Comparison of ENCODE assay signal across 8 cellular contexts in genomic region chr4:113762061-113762850, GRCh38. TPM values are rescaled to one million over a fixed set of nuclear protein-coding genes. Genes with fewer than 3 reads are reported as not detected.
DNase-seq lines count a peak whose midpoint lies in the region; ATAC-seq, FAIRE-seq and TF ChIP-seq lines count a peak whose summit lies in the region.

No MANE protein-coding gene starts in this region.

- TF ChIP-seq EP300 in HepG2 (IDR thresholded peaks at IDR 0.05; ENCODE audit: low read depth in 2 of 2, low read length in 2 of 2) (no peak), HepG2 (CRISPR knock-in tag; IDR thresholded peaks at IDR 0.05; ENCODE audit: borderline replicate concordance) (no peak)

- CTCF ChIA-PET in activated CD4-positive, alpha-beta memory T cell treated with anti-CD3 and anti-CD28 coated beads for 36 hours (lab: Charles Lee) = interaction anchor here (1.0 kb wide), 1 partner anchor 215 kb away, joined by 3 read pairs; no protein-coding TSS in a partner anchor
- CTCF ChIA-PET in HepG2 (lab: Yijun Ruan, JAX; ENCODE audit: low intra/inter-chr PET ratio, low total read pairs) = interaction anchor here (1.4 kb wide), 1 partner anchor 215 kb away, joined by 8 read pairs; no protein-coding TSS in a partner anchor

- peaks cover 25% of the 10 kb centered on the region for H3K36me3 Mint-ChIP-seq in activated CD4-positive, alpha-beta memory T cell treated with anti-CD3 and anti-CD28 coated beads for 36 hours

- POLR2A ChIA-PET in activated CD4-positive, alpha-beta memory T cell treated with anti-CD3 and anti-CD28 coated beads for 36 hours (lab: Charles Lee) = interaction anchor here (1.0 kb wide), 2 partner anchors 78 to 215 kb away, joined by 4 to 5 read pairs; no protein-coding TSS in a partner anchor
- POLR2A ChIA-PET in HepG2 (lab: Yijun Ruan, JAX) = interaction anchor here (0.6 to 1.8 kb wide), 2 partner anchors 22 to 215 kb away, joined by 4 to 5 read pairs; no protein-coding TSS in a partner anchor

- H3K9me3 ChIP-seq in HepG2 (ENCODE audit: low read length) = no peaks in the 10 kb centered on the region

- peaks cover 35% of the 10 kb centered on the region for H3K79me2 ChIP-seq in HepG2 (ENCODE audit: insufficient read depth, low read length)

- H4K20me1 ChIP-seq in HepG2 (ENCODE audit: insufficient read depth, low read length) = no peaks in the 10 kb centered on the region

- H2AFZ ChIP-seq in HepG2 (ENCODE audit: low read length) = peak overlapping the region; percentile 86

- under 1% methylated on average over 27 of the region's 44 CpGs for WGBS in HepG2 (ENCODE audit: low lambda C conversion rate)

- peak; percentile 100 for DNase-seq in CD1c-positive myeloid dendritic cell (ENCODE audit: extremely low spot score)
- peak; percentile 90 for DNase-seq in NCI-H774 (lab: John Stamatoyannopoulos, UW)
- DNase-seq in activated CD4-positive, alpha-beta memory T cell treated with anti-CD3 and anti-CD28 coated beads for 36 hours = peak; percentile 99
- peak; percentile 100 for DNase-seq in dermis microvascular lymphatic vessel endothelial cell (ENCODE audit: low read depth in 2 of 2)
- DNase-seq in HepG2 (ENCODE audit: low spot score) = peak; percentile 99
- DNase-seq in stimulated activated CD4-positive, alpha-beta T cell treated with anti-CD3 and anti-CD28 coated beads, Interleukin-2, amount 100 ng/mL, for 48 hours = peak; percentile 96 to 97

- no peaks in the 10 kb centered on the region; a peak in 1 of 5 replicates for H3K27me3 ChIP-seq in HepG2 (ENCODE audit: control insufficient read depth in 1 of 2, insufficient read depth in 2 of 2, low read length in 2 of 2)

- peak; percentile 94 to 96 for TF ChIP-seq POLR2A in HepG2 (IDR thresholded peaks at IDR 0.05; ENCODE audit: insufficient read depth in 1 of 2, low read depth in 2 of 2, low read length in 2 of 2)

- in situ Hi-C loops in HepG2 (cut with HindIII; ENCODE audit: extremely low pct_ligation_motif_present, low pct_unique_long_range_greater_than_20kb) = loop anchor here (5.0 to 10.0 kb wide), 2 partner anchors 215 to 367 kb away; no protein-coding TSS in a partner anchor

- peak overlapping the region; percentile 87 for H3K4me2 ChIP-seq in HepG2 (ENCODE audit: low read depth, low read length)

- peak overlapping the region; percentile 89 for H3K9ac ChIP-seq in HepG2 (ENCODE audit: insufficient read depth, low read depth, low read length)

- H3K36me3 ChIP-seq in HepG2 (replicated peaks in 1 of 2; ENCODE audit: control insufficient read depth in 1 of 2, insufficient read depth in 2 of 2, low read length in 2 of 2) = no peaks in the 10 kb centered on the region

- peaks cover 2% of the 10 kb centered on the region for H3K27me3 Mint-ChIP-seq in activated CD4-positive, alpha-beta memory T cell treated with anti-CD3 and anti-CD28 coated beads for 36 hours

- ATAC-seq in GM19395 (IDR thresholded peaks at IDR 0.05; ENCODE audit: unreplicated experiment) (peak; percentile 73), HG03558 (IDR thresholded peaks at IDR 0.05; ENCODE audit: extremely low read depth, unreplicated experiment) (peak; percentile 31), HepG2 (peak; percentile 70)

- TSS peak; percentile 53 for BruUV-seq in HepG2 (replicated peaks; lab: Mats Ljungman, UMichigan)

- TF ChIP-seq RAD21 in HepG2 (CRISPR knock-in tag; IDR thresholded peaks at IDR 0.05) = no peak

- FAIRE-seq in HepG2 (lab: Jason Lieb, UNC) = peak; percentile 92

- H3K27ac Mint-ChIP-seq in activated CD4-positive, alpha-beta memory T cell treated with anti-CD3 and anti-CD28 coated beads for 36 hours = peak overlapping the region; percentile 93

- peaks cover 57% of the 10 kb centered on the region for H3K4me1 ChIP-seq in HepG2 (ENCODE audit: insufficient read depth, low read length)

- intact Hi-C loops in activated CD4-positive, alpha-beta memory T cell treated with anti-CD3 and anti-CD28 coated beads for 36 hours (cut with micrococcal nuclease) = loop anchor here (1.0 to 10.0 kb wide), 19 partner anchors 32 to 1477 kb away; partner anchors contain the start of genes LARP7, NEUROG2, TIFA and ZGRF1
- intact Hi-C loops in HepG2 (cut with micrococcal nuclease; ENCODE audit: unreplicated experiment) = loop anchor here (1.0 to 10.0 kb wide), 2 partner anchors 215 to 617 kb away; no protein-coding TSS in a partner anchor

- peak overlapping the region; percentile 82 to 96 (median 94) for H3K4me3 ChIP-seq in HepG2 (replicated peaks in 1 of 3; ENCODE audit: insufficient read depth in 1 of 3, low read depth in 2 of 3, low read length in 3 of 3)

- TF ChIP-seq CTCF in HepG2 (CRISPR knock-in tag; IDR thresholded peaks at IDR 0.05) = no peak

- H3K4me3 Mint-ChIP-seq in activated CD4-positive, alpha-beta memory T cell treated with anti-CD3 and anti-CD28 coated beads for 36 hours = peak overlapping the region; percentile 89

- H3K9me3 Mint-ChIP-seq in activated CD4-positive, alpha-beta memory T cell treated with anti-CD3 and anti-CD28 coated beads for 36 hours = no peaks in the 10 kb centered on the region

- peak overlapping the region; percentile 95 for H3K27ac ChIP-seq in HepG2 (ENCODE audit: extremely low read length, insufficient read depth, low read length)

- peaks cover 38% of the 10 kb centered on the region for H3K4me1 Mint-ChIP-seq in activated CD4-positive, alpha-beta memory T cell treated with anti-CD3 and anti-CD28 coated beads for 36 hours (ENCODE audit: low read depth)

TF ChIP-seq in HepG2, 621 proteins besides CTCF, POLR2A, EP300 and RAD21 (continues in another document):
- TF ChIP-seq, protein P1, sequence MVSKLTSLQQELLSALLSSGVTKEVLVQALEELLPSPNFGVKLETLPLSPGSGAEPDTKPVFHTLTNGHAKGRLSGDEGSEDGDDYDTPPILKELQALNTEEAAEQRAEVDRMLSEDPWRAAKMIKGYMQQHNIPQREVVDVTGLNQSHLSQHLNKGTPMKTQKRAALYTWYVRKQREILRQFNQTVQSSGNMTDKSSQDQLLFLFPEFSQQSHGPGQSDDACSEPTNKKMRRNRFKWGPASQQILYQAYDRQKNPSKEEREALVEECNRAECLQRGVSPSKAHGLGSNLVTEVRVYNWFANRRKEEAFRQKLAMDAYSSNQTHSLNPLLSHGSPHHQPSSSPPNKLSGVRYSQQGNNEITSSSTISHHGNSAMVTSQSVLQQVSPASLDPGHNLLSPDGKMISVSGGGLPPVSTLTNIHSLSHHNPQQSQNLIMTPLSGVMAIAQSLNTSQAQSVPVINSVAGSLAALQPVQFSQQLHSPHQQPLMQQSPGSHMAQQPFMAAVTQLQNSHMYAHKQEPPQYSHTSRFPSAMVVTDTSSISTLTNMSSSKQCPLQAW (CRISPR knock-in tag; IDR thresholded peaks at IDR 0.05) = peak; percentile 84
- TF ChIP-seq ZNF616 (CRISPR knock-in tag; IDR thresholded peaks at IDR 0.05; ENCODE audit: low read depth) (0 out of 2 replicates have a peak, but pooled peaks have one; percentile 14), JUN (CRISPR knock-in tag; IDR thresholded peaks at IDR 0.05) (peak; percentile 92), ZSCAN30 (CRISPR knock-in tag; IDR thresholded peaks at IDR 0.05) (no peak)
- TF ChIP-seq, protein P2, sequence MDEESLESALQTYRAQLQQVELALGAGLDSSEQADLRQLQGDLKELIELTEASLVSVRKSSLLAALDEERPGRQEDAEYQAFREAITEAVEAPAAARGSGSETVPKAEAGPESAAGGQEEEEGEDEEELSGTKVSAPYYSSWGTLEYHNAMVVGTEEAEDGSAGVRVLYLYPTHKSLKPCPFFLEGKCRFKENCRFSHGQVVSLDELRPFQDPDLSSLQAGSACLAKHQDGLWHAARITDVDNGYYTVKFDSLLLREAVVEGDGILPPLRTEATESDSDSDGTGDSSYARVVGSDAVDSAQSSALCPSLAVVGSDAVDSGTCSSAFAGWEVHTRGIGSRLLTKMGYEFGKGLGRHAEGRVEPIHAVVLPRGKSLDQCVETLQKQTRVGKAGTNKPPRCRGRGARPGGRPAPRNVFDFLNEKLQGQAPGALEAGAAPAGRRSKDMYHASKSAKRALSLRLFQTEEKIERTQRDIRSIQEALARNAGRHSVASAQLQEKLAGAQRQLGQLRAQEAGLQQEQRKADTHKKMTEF (CRISPR knock-in tag; IDR thresholded peaks at IDR 0.05) = 0 out of 2 replicates have a peak, but pooled peaks have one; percentile 30

RNA-seq across cellular contexts. Expression of gene CAMK2D, which starts 0.7 kb away (rescaled TPM):
- 10 to 100 TPM; 82.5 to 82.9 TPM for total RNA-seq in activated CD4-positive, alpha-beta memory T cell treated with anti-CD3 and anti-CD28 coated beads for 36 hours
- total RNA-seq in dermis microvascular lymphatic vessel endothelial cell (37.5 and 52.2 TPM in 2 replicates), HepG2 (2016; rRNA removed; fragmentation: Illumina TruSeq; extraction: Trizol) (65.4 and 86.7 TPM in 2 replicates)
- 5.3 and 6.4 TPM in 2 replicates for total RNA-seq in HepG2 (2016; cell fraction: cytosol; rRNA removed; fragmentation: Illumina TruSeq; extraction: Trizol; ENCODE audit: low read depth)
- total RNA-seq in HepG2 (2016; cell fraction: insoluble cytoplasmic fraction; rRNA removed; fragmentation: Illumina TruSeq; extraction: Trizol) = 64.9 and 87.5 TPM in 2 replicates
- total RNA-seq in HepG2 (2016; cell fraction: membrane; rRNA removed; fragmentation: Illumina TruSeq; extraction: Trizol) = 15.6 and 15.7 TPM in 2 replicates
- 73.6 and 76.3 TPM in 2 replicates for total RNA-seq in HepG2 (2016; cell fraction: nucleus; rRNA removed; fragmentation: Illumina TruSeq; extraction: Trizol)
- 12.9 and 18.0 TPM in 2 replicates for polyA plus RNA-seq in HepG2 (2011; rRNA removed)
- polyA plus RNA-seq in HepG2 (2011; cell fraction: cytosol; rRNA removed) = 7.2 and 11.1 TPM in 2 replicates
- polyA plus RNA-seq in HepG2 (2011; cell fraction: nucleus; rRNA removed) = 10.2 and 12.5 TPM in 2 replicates
- 12.4 and 24.9 TPM in 2 replicates for polyA plus RNA-seq in HepG2 (2012)
- 2.1 and 2.5 TPM in 2 replicates for polyA plus RNA-seq in HepG2 (2016; cell fraction: cytosol; fragmentation: Illumina TruSeq; extraction: Trizol; ENCODE audit: low read depth)
- polyA plus RNA-seq in HepG2 (2016; cell fraction: insoluble cytoplasmic fraction; fragmentation: Illumina TruSeq; extraction: Trizol; ENCODE audit: low read depth) = 52.0 and 56.8 TPM in 2 replicates
- polyA plus RNA-seq in HepG2 (2016; cell fraction: membrane; fragmentation: Illumina TruSeq; extraction: Trizol; ENCODE audit: low read depth) = 6.8 and 7.3 TPM in 2 replicates
- 34.5 and 36.0 TPM in 2 replicates for polyA plus RNA-seq in HepG2 (2016; cell fraction: nucleus; fragmentation: Illumina TruSeq; extraction: Trizol; ENCODE audit: insufficient read depth, low read depth)
- polyA minus RNA-seq in HepG2 (2011; rRNA and poly(A)+ RNA removed; ENCODE audit: low replicate concordance) = 3.7 and 30.5 TPM in 2 replicates
- 24.3 and 30.2 TPM in 2 replicates for polyA minus RNA-seq in HepG2 (2011; cell fraction: cytosol; rRNA and poly(A)+ RNA removed)
- polyA minus RNA-seq in HepG2 (2011; cell fraction: nucleus; rRNA and poly(A)+ RNA removed) = 97.8 and 99.0 TPM in 2 replicates

Comparison
In these comparisons a context has a peak if more than half of its experiments do, and no peak if none do; other contexts are left out.
1. Peak in every context shown above with its lines: DNase-seq, ATAC-seq, H3K4me3 ChIP-seq and H3K27ac ChIP-seq.